In the genomic region with DNA sequence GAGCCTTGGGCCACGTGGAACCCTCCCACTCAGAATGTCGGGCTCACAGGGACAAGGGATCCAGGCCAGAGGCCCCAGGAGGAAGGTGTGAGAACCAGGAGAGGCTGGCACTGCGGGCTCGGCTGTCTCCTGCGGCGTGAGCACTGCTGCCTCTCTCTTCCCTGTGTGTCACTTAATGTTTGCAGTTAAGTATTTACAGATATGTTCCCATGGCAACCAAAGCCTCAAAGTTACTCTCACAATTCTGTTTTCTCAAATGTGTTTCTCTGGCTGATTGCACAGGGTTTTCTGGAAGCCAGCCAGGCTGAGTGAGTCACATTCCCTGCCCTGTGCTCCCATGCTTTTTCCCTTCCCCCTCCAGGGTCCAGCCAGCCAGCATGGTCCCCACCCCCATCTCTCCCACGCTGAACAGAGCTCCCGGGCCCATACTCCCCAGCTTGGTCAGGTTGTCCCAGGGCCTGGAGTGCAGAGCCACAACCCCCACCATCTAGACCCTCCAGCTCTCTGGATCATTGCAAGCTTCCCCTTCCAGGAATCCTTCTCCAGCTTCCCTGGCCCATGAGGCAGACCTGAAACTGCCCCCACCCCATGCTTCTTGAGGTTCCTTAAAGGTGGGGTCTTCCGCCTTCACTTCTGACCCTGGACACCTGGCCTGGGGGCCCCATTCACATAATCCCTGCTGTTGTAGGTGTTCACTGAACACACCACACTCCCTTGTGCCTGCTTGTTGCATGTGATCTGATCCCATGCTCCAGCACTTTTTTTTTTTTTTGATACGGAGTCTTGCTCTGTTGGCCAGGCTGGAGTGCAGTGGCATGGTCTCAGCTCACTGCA, we compare ENCODE assay signal across 1 cellular context.
TF ChIP-seq lines count a peak whose summit lies in the region.

No MANE protein-coding gene starts in this region.

TF ChIP-seq in HEK293, 187 proteins besides CTCF, POLR2A, EP300 and RAD21 (continued from another document):
- TF ChIP-seq, protein P1, sequence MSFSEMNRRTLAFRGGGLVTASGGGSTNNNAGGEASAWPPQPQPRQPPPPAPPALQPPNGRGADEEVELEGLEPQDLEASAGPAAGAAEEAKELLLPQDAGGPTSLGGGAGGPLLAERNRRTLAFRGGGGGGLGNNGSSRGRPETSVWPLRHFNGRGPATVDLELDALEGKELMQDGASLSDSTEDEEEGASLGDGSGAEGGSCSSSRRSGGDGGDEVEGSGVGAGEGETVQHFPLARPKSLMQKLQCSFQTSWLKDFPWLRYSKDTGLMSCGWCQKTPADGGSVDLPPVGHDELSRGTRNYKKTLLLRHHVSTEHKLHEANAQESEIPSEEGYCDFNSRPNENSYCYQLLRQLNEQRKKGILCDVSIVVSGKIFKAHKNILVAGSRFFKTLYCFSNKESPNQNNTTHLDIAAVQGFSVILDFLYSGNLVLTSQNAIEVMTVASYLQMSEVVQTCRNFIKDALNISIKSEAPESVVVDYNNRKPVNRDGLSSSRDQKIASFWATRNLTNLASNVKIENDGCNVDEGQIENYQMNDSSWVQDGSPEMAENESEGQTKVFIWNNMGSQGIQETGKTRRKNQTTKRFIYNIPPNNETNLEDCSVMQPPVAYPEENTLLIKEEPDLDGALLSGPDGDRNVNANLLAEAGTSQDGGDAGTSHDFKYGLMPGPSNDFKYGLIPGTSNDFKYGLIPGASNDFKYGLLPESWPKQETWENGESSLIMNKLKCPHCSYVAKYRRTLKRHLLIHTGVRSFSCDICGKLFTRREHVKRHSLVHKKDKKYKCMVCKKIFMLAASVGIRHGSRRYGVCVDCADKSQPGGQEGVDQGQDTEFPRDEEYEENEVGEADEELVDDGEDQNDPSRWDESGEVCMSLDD (tag by site-specific recombination; IDR thresholded peaks at IDR 0.05) = no peak
- TF ChIP-seq ZNF112 (tag by site-specific recombination; IDR thresholded peaks at IDR 0.05) (no peak), ZBTB21 (tag by site-specific recombination; IDR thresholded peaks at IDR 0.05) (no peak), ZNF596 (tag by site-specific recombination; IDR thresholded peaks at IDR 0.05) (0 out of 2 replicates have a peak, but pooled peaks have one; percentile 7), ZNF837 (tag by site-specific recombination; IDR thresholded peaks at IDR 0.05) (no peak), ZNF23 (tag by site-specific recombination; IDR thresholded peaks at IDR 0.05; ENCODE audit: borderline replicate concordance) (no peak), ZNF2 (tag by site-specific recombination; IDR thresholded peaks at IDR 0.05) (no peak), ZSCAN30 (tag by site-specific recombination; IDR thresholded peaks at IDR 0.05) (peak; percentile 41; the same call in 1 of the 2 replicates), ZNF423 (tag by site-specific recombination; IDR thresholded peaks at IDR 0.05) (no peak), KLF16 (tag by site-specific recombination; IDR thresholded peaks at IDR 0.05) (peak; percentile 83), ZIC2 (tag by site-specific recombination; IDR thresholded peaks at IDR 0.05) (peak; percentile 73), ZEB2 (tag by site-specific recombination; IDR thresholded peaks at IDR 0.05) (peak; percentile 59; the same call in 1 of the 2 replicates), ZNF394 (tag by site-specific recombination; IDR thresholded peaks at IDR 0.05; ENCODE audit: borderline replicate concordance) (peak; percentile 60; the same call in 1 of the 2 replicates), ZNF138 (tag by site-specific recombination; IDR thresholded peaks at IDR 0.05; ENCODE audit: borderline replicate concordance) (no peak), ZNF626 (tag by site-specific recombination; IDR thresholded peaks at IDR 0.05) (no peak), ZNF121 (tag by site-specific recombination; IDR thresholded peaks at IDR 0.05) (peak; percentile 51; the same call in 1 of the 2 replicates), ZNF416 (tag by site-specific recombination; IDR thresholded peaks at IDR 0.05) (no peak), ZNF366 (tag by site-specific recombination; conservative IDR thresholded peaks at IDR 0.05) (peak; percentile 20; the same call in 1 of the 2 replicates), MYNN (tag by site-specific recombination; IDR thresholded peaks at IDR 0.05; ENCODE audit: borderline replicate concordance) (no peak), ZNF621 (tag by site-specific recombination; IDR thresholded peaks at IDR 0.05) (no peak), ZBTB17 (tag by site-specific recombination; IDR thresholded peaks at IDR 0.05) (peak; percentile 61), KLF9 (tag by site-specific recombination; IDR thresholded peaks at IDR 0.05; ENCODE audit: low read depth) (peak; percentile 50; the same call in 1 of the 2 replicates)
- TF ChIP-seq, protein P2, sequence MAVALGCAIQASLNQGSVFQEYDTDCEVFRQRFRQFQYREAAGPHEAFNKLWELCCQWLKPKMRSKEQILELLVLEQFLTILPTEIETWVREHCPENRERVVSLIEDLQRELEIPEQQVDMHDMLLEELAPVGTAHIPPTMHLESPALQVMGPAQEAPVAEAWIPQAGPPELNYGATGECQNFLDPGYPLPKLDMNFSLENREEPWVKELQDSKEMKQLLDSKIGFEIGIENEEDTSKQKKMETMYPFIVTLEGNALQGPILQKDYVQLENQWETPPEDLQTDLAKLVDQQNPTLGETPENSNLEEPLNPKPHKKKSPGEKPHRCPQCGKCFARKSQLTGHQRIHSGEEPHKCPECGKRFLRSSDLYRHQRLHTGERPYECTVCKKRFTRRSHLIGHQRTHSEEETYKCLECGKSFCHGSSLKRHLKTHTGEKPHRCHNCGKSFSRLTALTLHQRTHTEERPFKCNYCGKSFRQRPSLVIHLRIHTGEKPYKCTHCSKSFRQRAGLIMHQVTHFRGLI (tag by site-specific recombination; IDR thresholded peaks at IDR 0.05) = no peak
- TF ChIP-seq, protein P3, sequence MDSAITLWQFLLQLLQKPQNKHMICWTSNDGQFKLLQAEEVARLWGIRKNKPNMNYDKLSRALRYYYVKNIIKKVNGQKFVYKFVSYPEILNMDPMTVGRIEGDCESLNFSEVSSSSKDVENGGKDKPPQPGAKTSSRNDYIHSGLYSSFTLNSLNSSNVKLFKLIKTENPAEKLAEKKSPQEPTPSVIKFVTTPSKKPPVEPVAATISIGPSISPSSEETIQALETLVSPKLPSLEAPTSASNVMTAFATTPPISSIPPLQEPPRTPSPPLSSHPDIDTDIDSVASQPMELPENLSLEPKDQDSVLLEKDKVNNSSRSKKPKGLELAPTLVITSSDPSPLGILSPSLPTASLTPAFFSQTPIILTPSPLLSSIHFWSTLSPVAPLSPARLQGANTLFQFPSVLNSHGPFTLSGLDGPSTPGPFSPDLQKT (IDR thresholded peaks at IDR 0.05; ENCODE audit: borderline replicate concordance, low read depth, low read length) = no peak
- TF ChIP-seq, protein P4, sequence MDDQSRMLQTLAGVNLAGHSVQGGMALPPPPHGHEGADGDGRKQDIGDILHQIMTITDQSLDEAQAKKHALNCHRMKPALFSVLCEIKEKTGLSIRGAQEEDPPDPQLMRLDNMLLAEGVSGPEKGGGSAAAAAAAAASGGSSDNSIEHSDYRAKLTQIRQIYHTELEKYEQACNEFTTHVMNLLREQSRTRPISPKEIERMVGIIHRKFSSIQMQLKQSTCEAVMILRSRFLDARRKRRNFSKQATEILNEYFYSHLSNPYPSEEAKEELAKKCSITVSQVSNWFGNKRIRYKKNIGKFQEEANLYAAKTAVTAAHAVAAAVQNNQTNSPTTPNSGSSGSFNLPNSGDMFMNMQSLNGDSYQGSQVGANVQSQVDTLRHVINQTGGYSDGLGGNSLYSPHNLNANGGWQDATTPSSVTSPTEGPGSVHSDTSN (CRISPR knock-in tag; IDR thresholded peaks at IDR 0.05) = no peak
- TF ChIP-seq, protein P5, sequence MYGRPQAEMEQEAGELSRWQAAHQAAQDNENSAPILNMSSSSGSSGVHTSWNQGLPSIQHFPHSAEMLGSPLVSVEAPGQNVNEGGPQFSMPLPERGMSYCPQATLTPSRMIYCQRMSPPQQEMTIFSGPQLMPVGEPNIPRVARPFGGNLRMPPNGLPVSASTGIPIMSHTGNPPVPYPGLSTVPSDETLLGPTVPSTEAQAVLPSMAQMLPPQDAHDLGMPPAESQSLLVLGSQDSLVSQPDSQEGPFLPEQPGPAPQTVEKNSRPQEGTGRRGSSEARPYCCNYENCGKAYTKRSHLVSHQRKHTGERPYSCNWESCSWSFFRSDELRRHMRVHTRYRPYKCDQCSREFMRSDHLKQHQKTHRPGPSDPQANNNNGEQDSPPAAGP (tag by site-specific recombination; IDR thresholded peaks at IDR 0.05) = no peak
- TF ChIP-seq, protein P6, sequence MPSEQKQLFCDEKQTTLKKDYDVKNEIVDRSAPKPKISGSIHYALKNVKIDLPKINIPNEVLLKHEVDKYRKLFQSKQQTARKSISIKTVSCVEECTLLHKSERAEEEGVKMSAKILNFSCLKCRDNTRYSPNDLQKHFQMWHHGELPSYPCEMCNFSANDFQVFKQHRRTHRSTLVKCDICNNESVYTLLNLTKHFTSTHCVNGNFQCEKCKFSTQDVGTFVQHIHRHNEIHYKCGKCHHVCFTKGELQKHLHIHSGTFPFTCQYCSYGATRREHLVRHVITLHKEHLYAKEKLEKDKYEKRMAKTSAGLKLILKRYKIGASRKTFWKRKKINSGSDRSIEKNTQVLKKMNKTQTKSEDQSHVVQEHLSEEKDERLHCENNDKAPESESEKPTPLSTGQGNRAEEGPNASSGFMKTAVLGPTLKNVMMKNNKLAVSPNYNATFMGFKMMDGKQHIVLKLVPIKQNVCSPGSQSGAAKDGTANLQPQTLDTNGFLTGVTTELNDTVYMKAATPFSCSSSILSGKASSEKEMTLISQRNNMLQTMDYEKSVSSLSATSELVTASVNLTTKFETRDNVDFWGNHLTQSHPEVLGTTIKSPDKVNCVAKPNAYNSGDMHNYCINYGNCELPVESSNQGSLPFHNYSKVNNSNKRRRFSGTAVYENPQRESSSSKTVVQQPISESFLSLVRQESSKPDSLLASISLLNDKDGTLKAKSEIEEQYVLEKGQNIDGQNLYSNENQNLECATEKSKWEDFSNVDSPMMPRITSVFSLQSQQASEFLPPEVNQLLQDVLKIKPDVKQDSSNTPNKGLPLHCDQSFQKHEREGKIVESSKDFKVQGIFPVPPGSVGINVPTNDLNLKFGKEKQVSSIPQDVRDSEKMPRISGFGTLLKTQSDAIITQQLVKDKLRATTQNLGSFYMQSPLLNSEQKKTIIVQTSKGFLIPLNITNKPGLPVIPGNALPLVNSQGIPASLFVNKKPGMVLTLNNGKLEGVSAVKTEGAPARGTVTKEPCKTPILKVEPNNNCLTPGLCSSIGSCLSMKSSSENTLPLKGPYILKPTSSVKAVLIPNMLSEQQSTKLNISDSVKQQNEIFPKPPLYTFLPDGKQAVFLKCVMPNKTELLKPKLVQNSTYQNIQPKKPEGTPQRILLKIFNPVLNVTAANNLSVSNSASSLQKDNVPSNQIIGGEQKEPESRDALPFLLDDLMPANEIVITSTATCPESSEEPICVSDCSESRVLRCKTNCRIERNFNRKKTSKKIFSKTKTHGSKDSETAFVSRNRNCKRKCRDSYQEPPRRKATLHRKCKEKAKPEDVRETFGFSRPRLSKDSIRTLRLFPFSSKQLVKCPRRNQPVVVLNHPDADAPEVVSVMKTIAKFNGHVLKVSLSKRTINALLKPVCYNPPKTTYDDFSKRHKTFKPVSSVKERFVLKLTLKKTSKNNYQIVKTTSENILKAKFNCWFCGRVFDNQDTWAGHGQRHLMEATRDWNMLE (tag by site-specific recombination; conservative IDR thresholded peaks at IDR 0.05; ENCODE audit: low read depth) = no peak
- TF ChIP-seq, protein P7, sequence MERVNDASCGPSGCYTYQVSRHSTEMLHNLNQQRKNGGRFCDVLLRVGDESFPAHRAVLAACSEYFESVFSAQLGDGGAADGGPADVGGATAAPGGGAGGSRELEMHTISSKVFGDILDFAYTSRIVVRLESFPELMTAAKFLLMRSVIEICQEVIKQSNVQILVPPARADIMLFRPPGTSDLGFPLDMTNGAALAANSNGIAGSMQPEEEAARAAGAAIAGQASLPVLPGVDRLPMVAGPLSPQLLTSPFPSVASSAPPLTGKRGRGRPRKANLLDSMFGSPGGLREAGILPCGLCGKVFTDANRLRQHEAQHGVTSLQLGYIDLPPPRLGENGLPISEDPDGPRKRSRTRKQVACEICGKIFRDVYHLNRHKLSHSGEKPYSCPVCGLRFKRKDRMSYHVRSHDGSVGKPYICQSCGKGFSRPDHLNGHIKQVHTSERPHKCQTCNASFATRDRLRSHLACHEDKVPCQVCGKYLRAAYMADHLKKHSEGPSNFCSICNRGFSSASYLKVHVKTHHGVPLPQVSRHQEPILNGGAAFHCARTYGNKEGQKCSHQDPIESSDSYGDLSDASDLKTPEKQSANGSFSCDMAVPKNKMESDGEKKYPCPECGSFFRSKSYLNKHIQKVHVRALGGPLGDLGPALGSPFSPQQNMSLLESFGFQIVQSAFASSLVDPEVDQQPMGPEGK (tag by site-specific recombination; IDR thresholded peaks at IDR 0.05) = peak; percentile 53; the same call in 1 of the 2 replicates
- TF ChIP-seq, protein P8, sequence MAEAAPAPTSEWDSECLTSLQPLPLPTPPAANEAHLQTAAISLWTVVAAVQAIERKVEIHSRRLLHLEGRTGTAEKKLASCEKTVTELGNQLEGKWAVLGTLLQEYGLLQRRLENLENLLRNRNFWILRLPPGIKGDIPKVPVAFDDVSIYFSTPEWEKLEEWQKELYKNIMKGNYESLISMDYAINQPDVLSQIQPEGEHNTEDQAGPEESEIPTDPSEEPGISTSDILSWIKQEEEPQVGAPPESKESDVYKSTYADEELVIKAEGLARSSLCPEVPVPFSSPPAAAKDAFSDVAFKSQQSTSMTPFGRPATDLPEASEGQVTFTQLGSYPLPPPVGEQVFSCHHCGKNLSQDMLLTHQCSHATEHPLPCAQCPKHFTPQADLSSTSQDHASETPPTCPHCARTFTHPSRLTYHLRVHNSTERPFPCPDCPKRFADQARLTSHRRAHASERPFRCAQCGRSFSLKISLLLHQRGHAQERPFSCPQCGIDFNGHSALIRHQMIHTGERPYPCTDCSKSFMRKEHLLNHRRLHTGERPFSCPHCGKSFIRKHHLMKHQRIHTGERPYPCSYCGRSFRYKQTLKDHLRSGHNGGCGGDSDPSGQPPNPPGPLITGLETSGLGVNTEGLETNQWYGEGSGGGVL (tag by site-specific recombination; IDR thresholded peaks at IDR 0.05) = peak; percentile 79
- TF ChIP-seq, protein P9, sequence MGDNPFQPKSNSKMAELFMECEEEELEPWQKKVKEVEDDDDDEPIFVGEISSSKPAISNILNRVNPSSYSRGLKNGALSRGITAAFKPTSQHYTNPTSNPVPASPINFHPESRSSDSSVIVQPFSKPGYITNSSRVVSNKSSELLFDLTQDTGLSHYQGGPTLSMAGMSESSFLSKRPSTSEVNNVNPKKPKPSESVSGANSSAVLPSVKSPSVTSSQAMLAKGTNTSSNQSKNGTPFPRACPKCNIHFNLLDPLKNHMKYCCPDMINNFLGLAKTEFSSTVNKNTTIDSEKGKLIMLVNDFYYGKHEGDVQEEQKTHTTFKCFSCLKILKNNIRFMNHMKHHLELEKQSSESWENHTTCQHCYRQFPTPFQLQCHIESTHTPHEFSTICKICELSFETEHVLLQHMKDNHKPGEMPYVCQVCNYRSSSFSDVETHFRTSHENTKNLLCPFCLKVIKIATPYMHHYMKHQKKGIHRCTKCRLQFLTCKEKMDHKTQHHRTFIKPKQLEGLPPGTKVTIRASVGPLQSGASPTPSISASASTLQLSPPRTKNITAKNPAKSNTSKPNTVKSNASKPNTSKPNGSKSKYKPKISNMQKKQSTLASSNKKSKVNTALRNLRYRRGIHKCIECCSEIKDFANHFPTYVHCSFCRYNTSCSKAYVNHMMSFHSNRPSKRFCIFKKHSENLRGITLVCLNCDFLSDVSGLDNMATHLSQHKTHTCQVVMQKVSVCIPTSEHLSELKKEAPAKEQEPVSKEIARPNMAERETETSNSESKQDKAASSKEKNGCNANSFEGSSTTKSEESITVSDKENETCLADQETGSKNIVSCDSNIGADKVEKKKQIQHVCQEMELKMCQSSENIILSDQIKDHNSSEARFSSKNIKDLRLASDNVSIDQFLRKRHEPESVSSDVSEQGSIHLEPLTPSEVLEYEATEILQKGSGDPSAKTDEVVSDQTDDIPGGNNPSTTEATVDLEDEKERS (tag by site-specific recombination; IDR thresholded peaks at IDR 0.05) = no peak
TF ChIP-seq in HEK293: peak in this region for 35.
